Comparison of ENCODE assay signal across 10 cellular contexts in the genomic region with DNA sequence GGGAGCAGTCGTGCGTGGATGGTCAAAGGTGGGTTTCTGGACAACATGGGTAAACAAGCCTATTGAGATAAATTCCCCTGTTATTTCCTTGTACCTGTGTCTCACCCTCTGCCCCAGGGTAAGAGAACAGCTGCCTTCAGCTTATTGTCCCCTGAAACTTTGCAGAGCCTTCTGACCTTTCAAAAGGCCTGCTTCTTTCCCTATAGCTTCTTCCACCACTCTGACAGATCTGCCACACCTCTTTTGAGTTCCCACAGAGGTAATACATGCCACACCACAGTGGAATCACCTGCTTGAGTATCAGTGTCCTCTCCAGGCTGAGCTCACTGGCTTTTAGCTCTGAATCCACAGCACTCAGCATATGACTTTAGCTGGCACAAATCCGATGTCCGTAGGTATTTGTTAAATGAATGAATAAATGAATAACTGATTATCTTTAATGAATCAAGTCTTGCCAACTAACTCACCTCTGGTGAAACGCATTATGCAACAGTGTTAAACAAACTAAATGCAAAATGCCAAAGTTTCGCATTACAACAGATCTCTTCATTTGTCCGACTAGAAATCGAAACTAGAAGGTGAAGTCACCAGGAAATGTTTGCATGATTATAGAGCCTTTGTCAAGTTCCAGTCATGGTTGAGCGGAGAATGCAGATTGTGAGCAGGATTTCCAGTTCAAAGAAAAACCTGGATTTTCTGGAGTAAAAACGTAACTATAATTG. TPM values are rescaled to one million over a fixed set of nuclear protein-coding genes. Genes with fewer than 3 reads are reported as not detected.
DNase-seq lines count a peak whose midpoint lies in the region; ATAC-seq and TF ChIP-seq lines count a peak whose summit lies in the region.
"Had no signal": no experiment of that assay in that cellular context is flagged by ENCODE, and none has a peak within 500 bp of the region (broad histone marks: within the 10 kb centered on the region; RNA-seq: fewer than 3 reads in every experiment).

No MANE protein-coding gene starts in this region.

- H3K9me3 ChIP-seq in cardiac muscle cell (ENCODE audit: low read depth) (no peaks in the 10 kb centered on the region), right cardiac atrium (ENCODE audit: control insufficient read depth, low read length) (no peaks in the 10 kb centered on the region), SU-DHL-6 (ENCODE audit: insufficient read depth, low read length) (no peaks in the 10 kb centered on the region), gastroesophageal sphincter (no peaks in the 10 kb centered on the region)
- H3K9me3 ChIP-seq: heart right ventricle had no signal

- no peaks in the 10 kb centered on the region for H3K79me2 ChIP-seq in SU-DHL-6 (ENCODE audit: insufficient read depth, low read length)

- H3K27ac ChIP-seq in cardiac muscle cell (peak overlapping the region; percentile 47), right cardiac atrium (ENCODE audit: low read length) (no peak overlapping the region), SU-DHL-6 (ENCODE audit: low read depth, low read length) (no peak overlapping the region), gastroesophageal sphincter (no peak overlapping the region)
- H3K27ac ChIP-seq: heart right ventricle had no signal

- no peaks in the 10 kb centered on the region for H3K9me2 ChIP-seq in SU-DHL-6 (replicated peaks; ENCODE audit: insufficient read depth, low read length)

- no peaks in the 10 kb centered on the region for H3K9me3 Mint-ChIP-seq in activated CD4-positive, alpha-beta T cell treated with anti-CD3 and anti-CD28 coated beads for 36 hours (ENCODE audit: low read depth)
- H3K9me3 Mint-ChIP-seq: stimulated activated naive CD8-positive, alpha-beta T cell treated with anti-CD3 and anti-CD28 coated beads, Interleukin-15, Interleukin-2, amounts not matched to agents 100 ng/mL and 50 ng/mL, for 24 hours had no signal

- intact Hi-C loops in right cardiac atrium (cut with DNase I), result no loop called here
- intact Hi-C loops in activated CD4-positive, alpha-beta T cell treated with anti-CD3 and anti-CD28 coated beads for 36 hours (cut with DNase I, micrococcal nuclease), result no loop called here

- H3K36me3 Mint-ChIP-seq in activated CD4-positive, alpha-beta T cell treated with anti-CD3 and anti-CD28 coated beads for 36 hours (ENCODE audit: low read depth), result no peaks in the 10 kb centered on the region

- H3K27me3 Mint-ChIP-seq in activated CD4-positive, alpha-beta T cell treated with anti-CD3 and anti-CD28 coated beads for 36 hours, result no peaks in the 10 kb centered on the region
- H3K27me3 Mint-ChIP-seq: stimulated activated naive CD8-positive, alpha-beta T cell treated with anti-CD3 and anti-CD28 coated beads, Interleukin-15, Interleukin-2, amounts not matched to agents 100 ng/mL and 50 ng/mL, for 24 hours had no signal

- POLR2A ChIA-PET in activated CD4-positive, alpha-beta T cell treated with anti-CD3 and anti-CD28 coated beads for 36 hours (lab: Charles Lee), result no interaction called here

- TF ChIP-seq CTCF in cardiac muscle cell (IDR thresholded peaks at IDR 0.05; ENCODE audit: low read depth, low read length) (no peak), SU-DHL-6 (IDR thresholded peaks at IDR 0.05; ENCODE audit: insufficient read depth, low read length, poor library complexity, severe bottlenecking) (no peak), gastroesophageal sphincter (IDR thresholded peaks at IDR 0.05) (no peak)

- no peaks in the 10 kb centered on the region for H3F3A ChIP-seq in SU-DHL-6 (ENCODE audit: insufficient read depth)

- no peak for TF ChIP-seq POLR2A in gastroesophageal sphincter (IDR thresholded peaks at IDR 0.05)

- no peak overlapping the region for H3K4me3 ChIP-seq in cardiac muscle cell
- H3K4me3 ChIP-seq in right cardiac atrium (ENCODE audit: low read length), result no peak overlapping the region
- H3K4me3 ChIP-seq in SU-DHL-6 (ENCODE audit: insufficient read depth, low read length, poor library complexity, severe bottlenecking), result no peak overlapping the region
- no peak overlapping the region for H3K4me3 ChIP-seq in gastroesophageal sphincter

- peaks cover 4% of the 10 kb centered on the region for H3K4me1 Mint-ChIP-seq in activated CD4-positive, alpha-beta T cell treated with anti-CD3 and anti-CD28 coated beads for 36 hours

- TF ChIP-seq EP300 in gastroesophageal sphincter (IDR thresholded peaks at IDR 0.05), result no peak

- CTCF ChIA-PET in activated CD4-positive, alpha-beta T cell treated with anti-CD3 and anti-CD28 coated beads for 36 hours (lab: Charles Lee), result no interaction called here

- no peak overlapping the region for H3K27ac Mint-ChIP-seq in activated CD4-positive, alpha-beta T cell treated with anti-CD3 and anti-CD28 coated beads for 36 hours
- H3K27ac Mint-ChIP-seq: stimulated activated naive CD8-positive, alpha-beta T cell treated with anti-CD3 and anti-CD28 coated beads, Interleukin-15, Interleukin-2, amounts not matched to agents 100 ng/mL and 50 ng/mL, for 24 hours had no signal

- H2AFZ ChIP-seq in SU-DHL-6 (ENCODE audit: low read depth, low read length, severe bottlenecking), result no peak overlapping the region

- H3K36me3 ChIP-seq in cardiac muscle cell (no peaks in the 10 kb centered on the region), SU-DHL-6 (ENCODE audit: low read length) (no peaks in the 10 kb centered on the region), gastroesophageal sphincter (no peaks in the 10 kb centered on the region)
- H3K36me3 ChIP-seq: heart right ventricle had no signal

- ATAC-seq in right cardiac atrium (no peak), gastroesophageal sphincter (no peak), GM18520 (IDR thresholded peaks at IDR 0.05; ENCODE audit: unreplicated experiment) (no peak)
- no peak for ATAC-seq in activated CD4-positive, alpha-beta T cell treated with anti-CD3 and anti-CD28 coated beads for 36 hours
- ATAC-seq: heart right ventricle had no signal

- peak; percentile 0 to 21 for DNase-seq in cardiac muscle cell (ENCODE audit: low read depth in 1 of 2, low spot score in 1 of 2)
- DNase-seq in right cardiac atrium, result no peak
- peak; percentile 37 for DNase-seq in iris pigment epithelial cell (ENCODE audit: low read depth)
- no peak for DNase-seq in activated CD4-positive, alpha-beta T cell treated with anti-CD3 and anti-CD28 coated beads for 36 hours
- no peak for DNase-seq in COLO829 (ENCODE audit: low spot score)
- DNase-seq: heart right ventricle had no signal

- peak overlapping the region; percentile 9 for H3K4me2 ChIP-seq in SU-DHL-6 (ENCODE audit: low read depth, low read length, poor library complexity, severe bottlenecking)

- no peaks in the 10 kb centered on the region for H3K27me3 ChIP-seq in cardiac muscle cell
- H3K27me3 ChIP-seq in right cardiac atrium (ENCODE audit: control insufficient read depth, insufficient read depth), result no peaks in the 10 kb centered on the region
- H3K27me3 ChIP-seq in SU-DHL-6 (ENCODE audit: low read length), result no peaks in the 10 kb centered on the region
- no peaks in the 10 kb centered on the region for H3K27me3 ChIP-seq in gastroesophageal sphincter
- H3K27me3 ChIP-seq: heart right ventricle had no signal

- no peaks in the 10 kb centered on the region for H4K20me1 ChIP-seq in SU-DHL-6 (ENCODE audit: low read depth, low read length)

- H3K4me1 ChIP-seq in cardiac muscle cell (ENCODE audit: low read depth) (peaks cover 4% of the 10 kb centered on the region), right cardiac atrium (ENCODE audit: control insufficient read depth, insufficient read depth, low read length) (no peaks in the 10 kb centered on the region), gastroesophageal sphincter (no peaks in the 10 kb centered on the region)

- WGBS in right cardiac atrium, result 66% methylated on average over 10 of the region's 10 CpGs
- WGBS in gastroesophageal sphincter (ENCODE audit: low coverage in 1 of 2), 2 donors, result 73 to 76% methylated on average over 8 to 10 of the region's 10 CpGs

- no peak overlapping the region for H3K4me3 Mint-ChIP-seq in activated CD4-positive, alpha-beta T cell treated with anti-CD3 and anti-CD28 coated beads for 36 hours
- H3K4me3 Mint-ChIP-seq: stimulated activated naive CD8-positive, alpha-beta T cell treated with anti-CD3 and anti-CD28 coated beads, Interleukin-15, Interleukin-2, amounts not matched to agents 100 ng/mL and 50 ng/mL, for 24 hours had no signal

- H3K9ac ChIP-seq in SU-DHL-6 (ENCODE audit: low read length), result no peak overlapping the region

RNA-seq across cellular contexts. Expression of a gene that starts 16.3 kb away (rescaled TPM):
- not detected in 2 replicates for total RNA-seq in cardiac muscle cell
- not detected in 2 replicates for polyA plus RNA-seq in cardiac muscle cell
- not detected for total RNA-seq in right cardiac atrium
- polyA plus RNA-seq in right cardiac atrium, result not detected
- total RNA-seq in gastroesophageal sphincter, result 1 to 10 TPM in 1 of 4 donors, not detected in 3; 4.9 TPM
- total RNA-seq in activated CD4-positive, alpha-beta T cell treated with anti-CD3 and anti-CD28 coated beads for 36 hours, result not detected
- total RNA-seq: heart right ventricle had no signal
- polyA plus RNA-seq: heart right ventricle had no signal

Comparison
In these comparisons a context has a peak if more than half of its experiments do, and no peak if none do; other contexts are left out.
1. DNase-seq: peak in cardiac muscle cell (2 of 2) and iris pigment epithelial cell (single experiment); none in right cardiac atrium (0 of 3), activated CD4-positive, alpha-beta T cell treated with anti-CD3 and anti-CD28 coated beads for 36 hours (single experiment) and COLO829 (single experiment).